ENCODE assay signal across 1 cellular context in the genomic region with DNA sequence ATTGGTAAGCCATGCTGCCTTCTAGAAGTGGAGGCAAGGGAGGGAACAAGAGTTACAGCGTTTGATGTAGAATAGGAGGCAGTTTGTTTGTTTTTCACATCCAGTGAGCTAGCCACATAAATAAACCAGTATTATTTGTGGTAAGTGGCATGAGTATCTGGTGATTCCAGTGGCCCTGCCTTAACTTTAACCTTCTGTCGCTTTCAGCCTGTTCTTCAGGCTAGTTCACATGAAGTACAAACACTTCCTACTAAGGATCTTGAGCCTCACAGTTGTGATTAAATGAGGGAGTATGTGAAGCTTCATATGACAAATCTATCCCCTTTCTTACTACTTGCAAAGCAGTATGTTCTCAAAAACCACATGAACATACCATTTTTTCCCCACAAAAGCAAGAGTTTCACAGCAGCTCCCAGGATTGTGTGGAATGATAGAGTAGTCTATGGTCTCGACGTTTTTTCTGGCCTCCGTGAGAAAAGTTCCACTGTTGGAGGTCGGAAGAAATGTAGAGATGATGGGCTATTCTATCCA.
TF ChIP-seq lines count a peak whose summit lies in the region.

No MANE protein-coding gene starts in this region.

TF ChIP-seq in IMR-90, 13 proteins besides CTCF, POLR2A, EP300 and RAD21 (continued from another document):
- TF ChIP-seq SMC3 (IDR thresholded peaks at IDR 0.05; ENCODE audit: low read depth, low read length) (no peak), NFE2L2 (IDR thresholded peaks at IDR 0.05; ENCODE audit: low read depth, low read length) (no peak), RCOR1 (IDR thresholded peaks at IDR 0.05; ENCODE audit: insufficient replicate concordance, low read length) (no peak), CHD1 (IDR thresholded peaks at IDR 0.05; ENCODE audit: low read depth, low read length) (no peak), MAZ (IDR thresholded peaks at IDR 0.05; ENCODE audit: borderline replicate concordance, low read depth, low read length) (no peak), MXI1 (IDR thresholded peaks at IDR 0.05; ENCODE audit: borderline replicate concordance, low read depth, low read length) (no peak), FOS (IDR thresholded peaks at IDR 0.05; ENCODE audit: low read depth, low read length) (no peak), CEBPB (IDR thresholded peaks at IDR 0.05; ENCODE audit: low read depth, low read length) (no peak), MAFK (IDR thresholded peaks at IDR 0.05; ENCODE audit: low read depth, low read length) (no peak), RFX5 (IDR thresholded peaks at IDR 0.05; ENCODE audit: low read depth, low read length) (no peak)
- TF ChIP-seq, protein P1, sequence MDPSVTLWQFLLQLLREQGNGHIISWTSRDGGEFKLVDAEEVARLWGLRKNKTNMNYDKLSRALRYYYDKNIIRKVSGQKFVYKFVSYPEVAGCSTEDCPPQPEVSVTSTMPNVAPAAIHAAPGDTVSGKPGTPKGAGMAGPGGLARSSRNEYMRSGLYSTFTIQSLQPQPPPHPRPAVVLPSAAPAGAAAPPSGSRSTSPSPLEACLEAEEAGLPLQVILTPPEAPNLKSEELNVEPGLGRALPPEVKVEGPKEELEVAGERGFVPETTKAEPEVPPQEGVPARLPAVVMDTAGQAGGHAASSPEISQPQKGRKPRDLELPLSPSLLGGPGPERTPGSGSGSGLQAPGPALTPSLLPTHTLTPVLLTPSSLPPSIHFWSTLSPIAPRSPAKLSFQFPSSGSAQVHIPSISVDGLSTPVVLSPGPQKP (IDR thresholded peaks at IDR 0.05; ENCODE audit: borderline replicate concordance, low read depth, low read length) = no peak
